In genomic region chr6:167919349-167919748, GRCh38 we compare ENCODE assay signal across 10 cellular contexts.
DNase-seq lines count a peak whose midpoint lies in the region; ATAC-seq lines count a peak whose summit lies in the region.
"Had no signal": no experiment of that assay in that cellular context is flagged by ENCODE, and none has a peak within 500 bp of the region (broad histone marks: within the 10 kb centered on the region; RNA-seq: fewer than 3 reads in every experiment).

No MANE protein-coding gene starts in this region.

- peak; percentile 75 for DNase-seq in Ammon's horn (ENCODE audit: low spot score)
- DNase-seq in globus pallidus (ENCODE audit: low spot score): peak; percentile 64
- DNase-seq in pons (ENCODE audit: low spot score): peak; percentile 49
- peak; percentile 56 for DNase-seq in superior temporal gyrus (ENCODE audit: extremely low spot score)
- DNase-seq in ureter (ENCODE audit: low spot score): no peak
- no peak for DNase-seq in COR-L47 (lab: John Stamatoyannopoulos, UW)
- DNase-seq: CD8-positive, alpha-beta memory T cell; DMS53; GF-D8 had no signal

- ATAC-seq in GM18870 (IDR thresholded peaks at IDR 0.05; ENCODE audit: unreplicated experiment): no peak

Comparison
In these comparisons a context has a peak if more than half of its experiments do, and no peak if none do; other contexts are left out.
1. DNase-seq: peak in Ammon's horn (single experiment), globus pallidus (single experiment), pons (single experiment) and superior temporal gyrus (single experiment); none in ureter (single experiment) and COR-L47 (single experiment).